In genomic region chr19:54274516-54274915, GRCh38 we compare ENCODE assay signal across 6 cellular contexts. TPM values are rescaled to one million over a fixed set of nuclear protein-coding genes. Genes with fewer than 3 reads are reported as not detected.
"Had no signal": no experiment of that assay in that cellular context is flagged by ENCODE, and none has a peak within 500 bp of the region (broad histone marks: within the 10 kb centered on the region; RNA-seq: fewer than 3 reads in every experiment).

No MANE protein-coding gene starts in this region.

RNA-seq across cellular contexts. Expression of gene LILRB2, which starts 6.4 kb away (rescaled TPM):
- total RNA-seq: H4, H7, HepG2, HFFc6, HT1080 had no signal
- polyA plus RNA-seq: HepG2 had no signal

RNA-seq across cellular contexts. Expression of gene LILRB5, which starts 17.4 kb away (rescaled TPM):
- total RNA-seq: H4, H7, HepG2, HFFc6, HT1080 had no signal
- polyA plus RNA-seq: HepG2, IgD-negative memory B cell had no signal

RNA-seq across cellular contexts. Expression of gene LILRA6, which starts 31.9 kb away (rescaled TPM):
- total RNA-seq: H4, H7, HepG2, HFFc6, HT1080 had no signal
- polyA plus RNA-seq: HepG2 had no signal

RNA-seq across cellular contexts. Expression of gene LILRA5, which starts 38.5 kb away (rescaled TPM):
- total RNA-seq: H4, H7, HepG2, HFFc6, HT1080 had no signal
- polyA plus RNA-seq: HepG2 had no signal

RNA-seq across cellular contexts. Expression of gene LILRB3, which starts 51.7 kb away (rescaled TPM):
- total RNA-seq: H4, H7, HepG2, HFFc6, HT1080 had no signal
